Comparison of ENCODE assay signal across 21 cellular contexts in genomic region chr7:111384065-111384891, GRCh38.
A peak's percentile ranks its signal among the peaks of the same experiment; 100 is the strongest.
DNase-seq lines count a peak whose midpoint lies in the region; ATAC-seq and TF ChIP-seq lines count a peak whose summit lies in the region.
"Had no signal": no experiment of that assay in that cellular context is flagged by ENCODE, and none has a peak within 500 bp of the region (broad histone marks: within the 10 kb centered on the region; RNA-seq: fewer than 3 reads in every experiment).

No MANE protein-coding gene starts in this region.

- no peaks in the 10 kb centered on the region for H3K36me3 ChIP-seq in adipocyte (ENCODE audit: control insufficient read depth, insufficient read depth, low read length, severe bottlenecking)
- H3K36me3 ChIP-seq: neural progenitor cell, vagina had no signal

- TF ChIP-seq CTCF in HFFc6 (IDR thresholded peaks at IDR 0.05) (no peak), fibroblast of the aortic adventitia (IDR thresholded peaks at IDR 0.05; ENCODE audit: insufficient read depth, low read length) (no peak), endothelial cell (IDR thresholded peaks at IDR 0.05; ENCODE audit: unreplicated experiment) (no peak)

- peak; percentile 59 for DNase-seq in HFFc6
- DNase-seq in adipocyte (ENCODE audit: low read depth) = peak; percentile 70
- peak; percentile 41 for DNase-seq in fibroblast of the aortic adventitia (ENCODE audit: low read depth)
- peak; percentile 54 for DNase-seq in stromal cell of bone marrow (ENCODE audit: low read depth)
- no peak for DNase-seq in NCI-H146 (lab: John Stamatoyannopoulos, UW)
- no peak for DNase-seq in endothelial cell (ENCODE audit: low spot score)
- DNase-seq: activated T-cell treated with anti-CD3 and anti-CD28 coated beads for 4 hours; amygdala; CD4-positive, alpha-beta memory T cell; dorsolateral prefrontal cortex; head of caudate nucleus; KBM-7; NCI-H187; RPMI8226; stimulated activated CD4-positive, alpha-beta T cell treated with anti-CD3 and anti-CD28 coated beads, Interleukin-4, amount 100 ng/mL, for 4 hours; T-helper 17 cell had no signal

- no peaks in the 10 kb centered on the region for H3K9me3 ChIP-seq in adipocyte (ENCODE audit: control insufficient read depth, low read length)
- H3K9me3 ChIP-seq: vagina had no signal

- H3K9me3 Mint-ChIP-seq in HFFc6 = peaks cover 4% of the 10 kb centered on the region; the same call in 1 of the 2 replicates
- H3K9me3 Mint-ChIP-seq in endothelial cell (ENCODE audit: unreplicated experiment) = no peaks in the 10 kb centered on the region
- H3K9me3 Mint-ChIP-seq: neural progenitor cell had no signal

- H3K4me3 Mint-ChIP-seq in HFFc6 (no peak overlapping the region), endothelial cell (ENCODE audit: unreplicated experiment) (no peak overlapping the region)
- H3K4me3 Mint-ChIP-seq: CD4-positive, alpha-beta memory T cell; neural progenitor cell; stimulated activated memory B cell treated with anti-CD40 and anti-IgM and Interleukin-4, amounts not matched to agents 10 μg/mL and 1 μg/mL and 100 μg/mL, for 72 hours; T-helper 17 cell had no signal

- peak overlapping the region; percentile 46 for H3K9ac ChIP-seq in adipocyte (ENCODE audit: low read length)
- H3K9ac ChIP-seq: neural progenitor cell had no signal

- H3K4me3 ChIP-seq in adipocyte (ENCODE audit: low read length) (no peak overlapping the region), fibroblast of the aortic adventitia (ENCODE audit: low read depth, low read length) (no peak overlapping the region)
- H3K4me3 ChIP-seq: dorsolateral prefrontal cortex, neural progenitor cell, vagina had no signal

- ATAC-seq in HG02763 (IDR thresholded peaks at IDR 0.05; ENCODE audit: unreplicated experiment) = no peak
- ATAC-seq: sciatic nerve; stimulated activated memory B cell treated with anti-CD40 and anti-IgM and Interleukin-4, amounts not matched to agents 10 μg/mL and 1 μg/mL and 100 μg/mL, for 72 hours; T-helper 17 cell had no signal

- peaks cover 14% of the 10 kb centered on the region for H3K4me1 ChIP-seq in adipocyte (ENCODE audit: control insufficient read depth, insufficient read depth, low read length)
- H3K4me1 ChIP-seq: neural progenitor cell had no signal

- no peaks in the 10 kb centered on the region for H3K27me3 ChIP-seq in adipocyte (replicated peaks; ENCODE audit: control insufficient read depth, insufficient read depth, low read length)
- H3K27me3 ChIP-seq: dorsolateral prefrontal cortex, neural progenitor cell, vagina had no signal

- H3K4me1 Mint-ChIP-seq in HFFc6 (ENCODE audit: low read depth) = peaks cover 29% of the 10 kb centered on the region
- no peaks in the 10 kb centered on the region for H3K4me1 Mint-ChIP-seq in endothelial cell (ENCODE audit: unreplicated experiment)
- H3K4me1 Mint-ChIP-seq: neural progenitor cell had no signal

- no peaks in the 10 kb centered on the region; the same call in 1 of the 2 replicates for H3K27me3 Mint-ChIP-seq in HFFc6 (ENCODE audit: insufficient read depth)
- H3K27me3 Mint-ChIP-seq in endothelial cell (ENCODE audit: unreplicated experiment) = peaks cover 2% of the 10 kb centered on the region
- H3K27me3 Mint-ChIP-seq: CD4-positive, alpha-beta memory T cell; stimulated activated memory B cell treated with anti-CD40 and anti-IgM and Interleukin-4, amounts not matched to agents 10 μg/mL and 1 μg/mL and 100 μg/mL, for 72 hours; T-helper 17 cell had no signal

- H3K27ac Mint-ChIP-seq in HFFc6 (peak overlapping the region; percentile 33; the same call in 1 of the 2 replicates), endothelial cell (ENCODE audit: unreplicated experiment) (no peak overlapping the region)
- H3K27ac Mint-ChIP-seq: CD4-positive, alpha-beta memory T cell; neural progenitor cell; stimulated activated memory B cell treated with anti-CD40 and anti-IgM and Interleukin-4, amounts not matched to agents 10 μg/mL and 1 μg/mL and 100 μg/mL, for 72 hours; T-helper 17 cell had no signal

- H3K36me3 Mint-ChIP-seq in HFFc6 (ENCODE audit: low read depth) (peaks cover 10% of the 10 kb centered on the region), endothelial cell (ENCODE audit: low read depth, unreplicated experiment) (no peaks in the 10 kb centered on the region)

Comparison
In these comparisons a context has a peak if more than half of its experiments do, and no peak if none do; other contexts are left out.
1. DNase-seq: peak in HFFc6 (single experiment), adipocyte (single experiment), fibroblast of the aortic adventitia (single experiment) and stromal cell of bone marrow (single experiment); none in NCI-H146 (single experiment) and endothelial cell (single experiment).